ENCODE assay signal across 13 cellular contexts in genomic region chr11:95339554-95339953, GRCh38.
A peak's percentile ranks its signal among the peaks of the same experiment; 100 is the strongest.
DNase-seq lines count a peak whose midpoint lies in the region; ATAC-seq, FAIRE-seq and TF ChIP-seq lines count a peak whose summit lies in the region.
"Had no signal": no experiment of that assay in that cellular context is flagged by ENCODE, and none has a peak within 500 bp of the region (broad histone marks: within the 10 kb centered on the region; RNA-seq: fewer than 3 reads in every experiment).

No MANE protein-coding gene starts in this region.

- no peak overlapping the region for H3K9ac ChIP-seq in astrocyte (ENCODE audit: low read length)
- H3K9ac ChIP-seq: BLaER1 had no signal

- no peak overlapping the region for H2AFZ ChIP-seq in astrocyte (ENCODE audit: low read depth, low read length)

- TF ChIP-seq CTCF in GM10248 (IDR thresholded peaks at IDR 0.05; ENCODE audit: control extremely low read depth, extremely low read depth, low read depth, missing control alignments) (no peak), astrocyte (IDR thresholded peaks at IDR 0.05; ENCODE audit: insufficient read depth, low read depth, low read length) (no peak), neutrophil (IDR thresholded peaks at IDR 0.05) (no peak)

- no peaks in the 10 kb centered on the region for H4K20me1 ChIP-seq in astrocyte (ENCODE audit: insufficient read depth, low read length)
- H4K20me1 ChIP-seq: BLaER1 had no signal

- POLR2A ChIA-PET in GM10248 (lab: Yijun Ruan, JAX) = no interaction called here

- no peaks in the 10 kb centered on the region for H3K27me3 ChIP-seq in astrocyte (ENCODE audit: insufficient read depth, low read length)
- H3K27me3 ChIP-seq in neutrophil = no peaks in the 10 kb centered on the region
- H3K27me3 ChIP-seq in small intestine (ENCODE audit: control insufficient read depth in 2 of 2, insufficient read depth in 2 of 2, low read length in 2 of 2) = no peaks in the 10 kb centered on the region
- H3K27me3 ChIP-seq: BLaER1 had no signal

- H3K4me2 ChIP-seq in astrocyte (ENCODE audit: low read length) = peak overlapping the region; percentile 7
- H3K4me2 ChIP-seq: BLaER1 had no signal

- peaks cover 11% of the 10 kb centered on the region for H3K4me1 Mint-ChIP-seq in astrocyte (ENCODE audit: low read depth, unreplicated experiment)

- H3K27ac ChIP-seq in astrocyte (ENCODE audit: low read depth, low read length) = no peak overlapping the region
- peak overlapping the region; percentile 20 for H3K27ac ChIP-seq in neutrophil
- H3K27ac ChIP-seq in small intestine (ENCODE audit: low read depth in 1 of 2, low read length in 1 of 2) = no peak overlapping the region
- H3K27ac ChIP-seq: BLaER1 had no signal

- no peaks in the 10 kb centered on the region for H3K36me3 Mint-ChIP-seq in astrocyte (ENCODE audit: low read depth, unreplicated experiment)
- H3K36me3 Mint-ChIP-seq: WTC11 had no signal

- ATAC-seq in GM21619 (IDR thresholded peaks at IDR 0.05; ENCODE audit: unreplicated experiment) = peak; percentile 34
- ATAC-seq: activated naive CD8-positive, alpha-beta T cell treated with anti-CD3 and anti-CD28 coated beads, Interleukin-2, amount 50 U/mL, for 24 hours; mucosa of descending colon had no signal

- H3K4me1 ChIP-seq in astrocyte (ENCODE audit: insufficient read depth, low read length) (peaks cover 26% of the 10 kb centered on the region), neutrophil (ENCODE audit: control insufficient read depth in 1 of 2, insufficient read depth in 1 of 2, low read depth in 1 of 2, low read length in 1 of 2) (peaks cover 16 to 23% of the 10 kb centered on the region in 2 experiments), small intestine (ENCODE audit: control insufficient read depth in 2 of 2, insufficient read depth in 1 of 2, low read depth in 1 of 2, low read length in 1 of 2) (peaks cover 0 to 10% of the 10 kb centered on the region in 2 donors)

- CTCF ChIA-PET in GM10248 (lab: Yijun Ruan, JAX) = interaction anchor here (0.7 to 1.6 kb wide), 3 partner anchors 17 to 355 kb away, joined by 3 to 4 read pairs (median 3); no protein-coding TSS in a partner anchor

- H3K36me3 ChIP-seq in astrocyte (ENCODE audit: insufficient read depth, low read length) (no peaks in the 10 kb centered on the region), neutrophil (no peaks in the 10 kb centered on the region), small intestine (ENCODE audit: control insufficient read depth in 2 of 2, insufficient read depth in 2 of 2, low read length in 2 of 2) (no peaks in the 10 kb centered on the region)
- H3K36me3 ChIP-seq: BLaER1 had no signal

- no peaks in the 10 kb centered on the region for H3K79me2 ChIP-seq in astrocyte (ENCODE audit: insufficient read depth, low read length)

- H3K4me3 ChIP-seq in astrocyte (ENCODE audit: insufficient read depth, low read depth, low read length) (no peak overlapping the region), neutrophil (ENCODE audit: low read depth in 1 of 2, low read length in 1 of 2) (no peak overlapping the region), small intestine (ENCODE audit: low read depth in 1 of 2, low read length in 2 of 2) (no peak overlapping the region)
- H3K4me3 ChIP-seq: BLaER1, mucosa of descending colon had no signal

- no peaks in the 10 kb centered on the region for H3K27me3 Mint-ChIP-seq in astrocyte (ENCODE audit: low read depth, unreplicated experiment)
- H3K27me3 Mint-ChIP-seq: activated naive CD8-positive, alpha-beta T cell treated with anti-CD3 and anti-CD28 coated beads, Interleukin-2, amount 50 U/mL, for 24 hours had no signal

- DNase-seq in GM10248 (ENCODE audit: extremely low spot score) (peak; percentile 46), astrocyte (ENCODE audit: low read depth) (no peak), LoVo (ENCODE audit: low spot score) (no peak), activated T-cell treated with anti-CD3 and anti-CD28 coated beads for 4 hours (no peak), small intestine (no peak), activated gamma-delta T cell treated with Interleukin-2 at 50 U/mL for 16 hours (no peak)
- DNase-seq: activated naive CD8-positive, alpha-beta T cell treated with anti-CD3 and anti-CD28 coated beads, Interleukin-2, amount 50 U/mL, for 24 hours; mucosa of descending colon; stimulated activated CD4-positive, alpha-beta T cell treated with anti-CD3 and anti-CD28 coated beads, Interleukin-2, amount 100 ng/mL, for 48 hours had no signal

- H3K27ac Mint-ChIP-seq in astrocyte (ENCODE audit: unreplicated experiment) = no peak overlapping the region
- H3K27ac Mint-ChIP-seq: activated naive CD8-positive, alpha-beta T cell treated with anti-CD3 and anti-CD28 coated beads, Interleukin-2, amount 50 U/mL, for 24 hours; WTC11 had no signal

- FAIRE-seq in astrocyte (lab: Jason Lieb, UNC) = no peak
- no peak for FAIRE-seq in small intestine (lab: Jason Lieb, UNC)

- H3K4me3 Mint-ChIP-seq in astrocyte (ENCODE audit: unreplicated experiment) = no peak overlapping the region
- H3K4me3 Mint-ChIP-seq: activated naive CD8-positive, alpha-beta T cell treated with anti-CD3 and anti-CD28 coated beads, Interleukin-2, amount 50 U/mL, for 24 hours; WTC11 had no signal

- no peaks in the 10 kb centered on the region for H3K9me3 ChIP-seq in astrocyte (ENCODE audit: insufficient read depth, low read depth, low read length)
- H3K9me3 ChIP-seq in neutrophil = no peaks in the 10 kb centered on the region
- H3K9me3 ChIP-seq in small intestine (ENCODE audit: control insufficient read depth, low read depth) = no peaks in the 10 kb centered on the region
- H3K9me3 ChIP-seq: BLaER1, mucosa of descending colon had no signal

- no peaks in the 10 kb centered on the region for H3K9me3 Mint-ChIP-seq in astrocyte (ENCODE audit: unreplicated experiment)
- H3K9me3 Mint-ChIP-seq: activated naive CD8-positive, alpha-beta T cell treated with anti-CD3 and anti-CD28 coated beads, Interleukin-2, amount 50 U/mL, for 24 hours; WTC11 had no signal
